In the genomic region with DNA sequence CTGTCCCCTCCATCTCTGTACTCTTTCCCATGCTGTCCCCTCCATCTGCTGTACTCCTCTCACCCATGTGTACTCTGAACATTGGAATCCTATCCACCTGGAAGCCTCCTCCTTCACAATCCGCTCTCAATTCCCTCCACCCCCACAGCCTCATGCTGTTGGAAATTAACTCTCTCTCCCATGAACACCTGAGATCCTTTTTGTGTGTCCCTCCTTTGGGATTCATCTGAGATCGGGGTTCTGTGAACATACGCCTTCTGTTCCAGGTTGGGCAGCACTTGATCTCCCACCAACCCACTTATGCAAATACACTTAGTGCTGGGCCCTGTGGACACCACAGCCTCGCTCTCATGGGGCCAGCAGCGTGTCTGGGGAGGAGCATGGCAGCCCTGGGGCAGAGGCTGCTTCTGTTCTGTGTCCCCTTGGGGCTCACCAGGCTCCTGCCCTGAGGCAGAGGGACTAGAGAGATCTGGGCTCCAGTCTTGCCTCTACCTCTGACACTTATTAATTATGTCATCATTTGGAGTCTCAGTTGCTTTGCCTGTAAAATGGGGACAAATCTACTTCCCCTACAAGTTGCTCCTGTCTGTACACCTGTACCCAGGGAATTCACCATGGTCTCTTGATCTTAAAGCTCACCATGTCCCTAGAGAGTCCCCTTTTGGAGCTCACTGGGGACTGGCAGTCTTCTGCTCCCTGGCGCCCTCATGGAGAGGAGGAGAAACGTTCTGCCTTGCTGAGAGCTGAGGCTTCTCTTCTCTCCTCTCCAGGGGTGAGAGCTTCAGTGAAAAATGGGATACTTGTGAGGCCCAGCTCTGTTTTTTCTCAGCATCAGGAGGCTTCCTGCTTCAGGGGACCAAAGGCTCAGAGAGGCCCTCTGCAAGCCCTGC, we compare ENCODE assay signal across 1 cellular context.
TF ChIP-seq lines count a peak whose summit lies in the region.

No MANE protein-coding gene starts in this region.

TF ChIP-seq in endothelial cell of umbilical vein, 7 proteins besides CTCF, POLR2A, EP300 and RAD21:
- TF ChIP-seq FOS (IDR thresholded peaks at IDR 0.05; ENCODE audit: borderline replicate concordance, insufficient read depth, low read length) (no peak), GATA2 (IDR thresholded peaks at IDR 0.05; ENCODE audit: insufficient read depth, insufficient read length, low read depth, low read length) (no peak), JUN (IDR thresholded peaks at IDR 0.05; ENCODE audit: borderline replicate concordance, insufficient read depth, insufficient read length, low read depth) (no peak), POLR2AphosphoS5 (IDR thresholded peaks at IDR 0.05; ENCODE audit: insufficient read depth, low read depth, low read length) (no peak), MYC (IDR thresholded peaks at IDR 0.05; ENCODE audit: low read depth, low read length) (no peak), MAX (IDR thresholded peaks at IDR 0.05; ENCODE audit: insufficient read depth, insufficient read length) (no peak), EZH2 (IDR thresholded peaks at IDR 0.05; ENCODE audit: borderline replicate concordance, low read depth, low read length, severe bottlenecking) (no peak)
TF ChIP-seq in endothelial cell of umbilical vein: peak in this region for 0.
